Comparison of ENCODE assay signal across 1 cellular context in the genomic region with DNA sequence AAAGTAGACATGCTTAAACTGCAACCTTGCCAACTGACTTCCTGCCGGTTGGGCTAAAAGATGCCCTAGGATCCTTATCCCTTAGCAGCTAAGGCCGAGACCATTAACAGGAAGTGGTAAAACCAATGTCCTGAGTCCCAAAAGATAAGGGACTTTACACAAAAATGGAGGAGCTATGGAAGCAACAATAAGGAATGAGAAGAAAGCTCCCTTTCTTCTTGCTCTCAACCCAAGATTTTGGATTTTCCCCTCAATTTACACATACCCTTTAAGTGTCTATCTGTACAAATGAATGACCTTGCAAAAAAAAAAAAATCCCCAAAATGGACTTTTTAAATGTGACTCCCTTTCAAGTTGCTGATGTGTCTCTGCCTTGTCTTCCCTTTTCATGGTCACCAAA.
A peak's percentile ranks its signal among the peaks of the same experiment; 100 is the strongest.
TF ChIP-seq lines count a peak whose summit lies in the region.

No MANE protein-coding gene starts in this region.

TF ChIP-seq in K562, 482 proteins besides CTCF, POLR2A, EP300 and RAD21 (continued from another document and continues in another):
- TF ChIP-seq, protein P1, sequence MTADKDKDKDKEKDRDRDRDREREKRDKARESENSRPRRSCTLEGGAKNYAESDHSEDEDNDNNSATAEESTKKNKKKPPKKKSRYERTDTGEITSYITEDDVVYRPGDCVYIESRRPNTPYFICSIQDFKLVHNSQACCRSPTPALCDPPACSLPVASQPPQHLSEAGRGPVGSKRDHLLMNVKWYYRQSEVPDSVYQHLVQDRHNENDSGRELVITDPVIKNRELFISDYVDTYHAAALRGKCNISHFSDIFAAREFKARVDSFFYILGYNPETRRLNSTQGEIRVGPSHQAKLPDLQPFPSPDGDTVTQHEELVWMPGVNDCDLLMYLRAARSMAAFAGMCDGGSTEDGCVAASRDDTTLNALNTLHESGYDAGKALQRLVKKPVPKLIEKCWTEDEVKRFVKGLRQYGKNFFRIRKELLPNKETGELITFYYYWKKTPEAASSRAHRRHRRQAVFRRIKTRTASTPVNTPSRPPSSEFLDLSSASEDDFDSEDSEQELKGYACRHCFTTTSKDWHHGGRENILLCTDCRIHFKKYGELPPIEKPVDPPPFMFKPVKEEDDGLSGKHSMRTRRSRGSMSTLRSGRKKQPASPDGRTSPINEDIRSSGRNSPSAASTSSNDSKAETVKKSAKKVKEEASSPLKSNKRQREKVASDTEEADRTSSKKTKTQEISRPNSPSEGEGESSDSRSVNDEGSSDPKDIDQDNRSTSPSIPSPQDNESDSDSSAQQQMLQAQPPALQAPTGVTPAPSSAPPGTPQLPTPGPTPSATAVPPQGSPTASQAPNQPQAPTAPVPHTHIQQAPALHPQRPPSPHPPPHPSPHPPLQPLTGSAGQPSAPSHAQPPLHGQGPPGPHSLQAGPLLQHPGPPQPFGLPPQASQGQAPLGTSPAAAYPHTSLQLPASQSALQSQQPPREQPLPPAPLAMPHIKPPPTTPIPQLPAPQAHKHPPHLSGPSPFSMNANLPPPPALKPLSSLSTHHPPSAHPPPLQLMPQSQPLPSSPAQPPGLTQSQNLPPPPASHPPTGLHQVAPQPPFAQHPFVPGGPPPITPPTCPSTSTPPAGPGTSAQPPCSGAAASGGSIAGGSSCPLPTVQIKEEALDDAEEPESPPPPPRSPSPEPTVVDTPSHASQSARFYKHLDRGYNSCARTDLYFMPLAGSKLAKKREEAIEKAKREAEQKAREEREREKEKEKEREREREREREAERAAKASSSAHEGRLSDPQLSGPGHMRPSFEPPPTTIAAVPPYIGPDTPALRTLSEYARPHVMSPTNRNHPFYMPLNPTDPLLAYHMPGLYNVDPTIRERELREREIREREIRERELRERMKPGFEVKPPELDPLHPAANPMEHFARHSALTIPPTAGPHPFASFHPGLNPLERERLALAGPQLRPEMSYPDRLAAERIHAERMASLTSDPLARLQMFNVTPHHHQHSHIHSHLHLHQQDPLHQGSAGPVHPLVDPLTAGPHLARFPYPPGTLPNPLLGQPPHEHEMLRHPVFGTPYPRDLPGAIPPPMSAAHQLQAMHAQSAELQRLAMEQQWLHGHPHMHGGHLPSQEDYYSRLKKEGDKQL (CRISPR knock-in tag; IDR thresholded peaks at IDR 0.05; ENCODE audit: borderline replicate concordance), result no peak
- TF ChIP-seq, protein P2, sequence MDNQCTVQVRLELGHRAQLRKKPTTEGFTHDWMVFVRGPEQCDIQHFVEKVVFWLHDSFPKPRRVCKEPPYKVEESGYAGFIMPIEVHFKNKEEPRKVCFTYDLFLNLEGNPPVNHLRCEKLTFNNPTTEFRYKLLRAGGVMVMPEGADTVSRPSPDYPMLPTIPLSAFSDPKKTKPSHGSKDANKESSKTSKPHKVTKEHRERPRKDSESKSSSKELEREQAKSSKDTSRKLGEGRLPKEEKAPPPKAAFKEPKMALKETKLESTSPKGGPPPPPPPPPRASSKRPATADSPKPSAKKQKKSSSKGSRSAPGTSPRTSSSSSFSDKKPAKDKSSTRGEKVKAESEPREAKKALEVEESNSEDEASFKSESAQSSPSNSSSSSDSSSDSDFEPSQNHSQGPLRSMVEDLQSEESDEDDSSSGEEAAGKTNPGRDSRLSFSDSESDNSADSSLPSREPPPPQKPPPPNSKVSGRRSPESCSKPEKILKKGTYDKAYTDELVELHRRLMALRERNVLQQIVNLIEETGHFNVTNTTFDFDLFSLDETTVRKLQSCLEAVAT (IDR thresholded peaks at IDR 0.05), result no peak
- TF ChIP-seq ZNF384 (IDR thresholded peaks at IDR 0.05; ENCODE audit: low read depth, low read length) (no peak), YBX1 (IDR thresholded peaks at IDR 0.05) (no peak), ZNF766 (CRISPR knock-in tag; conservative IDR thresholded peaks at IDR 0.05) (0 out of 2 replicates have a peak, but pooled peaks have one; percentile 36), DMBX1 (CRISPR knock-in tag; IDR thresholded peaks at IDR 0.05; ENCODE audit: borderline replicate concordance) (peak; percentile 63), ZNF134 (CRISPR knock-in tag; conservative IDR thresholded peaks at IDR 0.05) (no peak), ZNF79 (CRISPR knock-in tag; IDR thresholded peaks at IDR 0.05; ENCODE audit: low read depth) (no peak), FOXP1 (CRISPR knock-in tag; IDR thresholded peaks at IDR 0.05) (no peak), OTX1 (CRISPR knock-in tag; IDR thresholded peaks at IDR 0.05) (no peak), KDM2B (CRISPR knock-in tag; IDR thresholded peaks at IDR 0.05) (no peak), KDM1A (IDR thresholded peaks at IDR 0.05) (no peak), SRF (CRISPR knock-in tag; IDR thresholded peaks at IDR 0.05) (no peak), MAFG (tag; conservative IDR thresholded peaks at IDR 0.05) (peak; percentile 26), NCOA2 (IDR thresholded peaks at IDR 0.05; ENCODE audit: partially characterized antibody in 2 of 2) (no peak), MCM5 (IDR thresholded peaks at IDR 0.05; ENCODE audit: low read depth) (no peak), PHF21A (IDR thresholded peaks at IDR 0.05; ENCODE audit: borderline replicate concordance, low read depth) (no peak), SMAD1 (IDR thresholded peaks at IDR 0.05; ENCODE audit: low read depth, low read length, partially characterized antibody) (no peak), KLF1 (tag; IDR thresholded peaks at IDR 0.05) (no peak), ETV6 (IDR thresholded peaks at IDR 0.05; ENCODE audit: borderline replicate concordance in 1 of 2, low read depth in 2 of 2, low read length in 1 of 2) (no peak), ETV6 (CRISPR knock-in tag; IDR thresholded peaks at IDR 0.05; ENCODE audit: borderline replicate concordance) (no peak), ZNF175 (CRISPR knock-in tag; IDR thresholded peaks at IDR 0.05; ENCODE audit: low read depth) (peak; percentile 87; the same call in 1 of the 2 replicates)
- TF ChIP-seq, protein P3, sequence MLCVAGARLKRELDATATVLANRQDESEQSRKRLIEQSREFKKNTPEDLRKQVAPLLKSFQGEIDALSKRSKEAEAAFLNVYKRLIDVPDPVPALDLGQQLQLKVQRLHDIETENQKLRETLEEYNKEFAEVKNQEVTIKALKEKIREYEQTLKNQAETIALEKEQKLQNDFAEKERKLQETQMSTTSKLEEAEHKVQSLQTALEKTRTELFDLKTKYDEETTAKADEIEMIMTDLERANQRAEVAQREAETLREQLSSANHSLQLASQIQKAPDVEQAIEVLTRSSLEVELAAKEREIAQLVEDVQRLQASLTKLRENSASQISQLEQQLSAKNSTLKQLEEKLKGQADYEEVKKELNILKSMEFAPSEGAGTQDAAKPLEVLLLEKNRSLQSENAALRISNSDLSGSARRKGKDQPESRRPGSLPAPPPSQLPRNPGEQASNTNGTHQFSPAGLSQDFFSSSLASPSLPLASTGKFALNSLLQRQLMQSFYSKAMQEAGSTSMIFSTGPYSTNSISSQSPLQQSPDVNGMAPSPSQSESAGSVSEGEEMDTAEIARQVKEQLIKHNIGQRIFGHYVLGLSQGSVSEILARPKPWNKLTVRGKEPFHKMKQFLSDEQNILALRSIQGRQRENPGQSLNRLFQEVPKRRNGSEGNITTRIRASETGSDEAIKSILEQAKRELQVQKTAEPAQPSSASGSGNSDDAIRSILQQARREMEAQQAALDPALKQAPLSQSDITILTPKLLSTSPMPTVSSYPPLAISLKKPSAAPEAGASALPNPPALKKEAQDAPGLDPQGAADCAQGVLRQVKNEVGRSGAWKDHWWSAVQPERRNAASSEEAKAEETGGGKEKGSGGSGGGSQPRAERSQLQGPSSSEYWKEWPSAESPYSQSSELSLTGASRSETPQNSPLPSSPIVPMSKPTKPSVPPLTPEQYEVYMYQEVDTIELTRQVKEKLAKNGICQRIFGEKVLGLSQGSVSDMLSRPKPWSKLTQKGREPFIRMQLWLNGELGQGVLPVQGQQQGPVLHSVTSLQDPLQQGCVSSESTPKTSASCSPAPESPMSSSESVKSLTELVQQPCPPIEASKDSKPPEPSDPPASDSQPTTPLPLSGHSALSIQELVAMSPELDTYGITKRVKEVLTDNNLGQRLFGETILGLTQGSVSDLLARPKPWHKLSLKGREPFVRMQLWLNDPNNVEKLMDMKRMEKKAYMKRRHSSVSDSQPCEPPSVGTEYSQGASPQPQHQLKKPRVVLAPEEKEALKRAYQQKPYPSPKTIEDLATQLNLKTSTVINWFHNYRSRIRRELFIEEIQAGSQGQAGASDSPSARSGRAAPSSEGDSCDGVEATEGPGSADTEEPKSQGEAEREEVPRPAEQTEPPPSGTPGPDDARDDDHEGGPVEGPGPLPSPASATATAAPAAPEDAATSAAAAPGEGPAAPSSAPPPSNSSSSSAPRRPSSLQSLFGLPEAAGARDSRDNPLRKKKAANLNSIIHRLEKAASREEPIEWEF (CRISPR knock-in tag; IDR thresholded peaks at IDR 0.05), result no peak
- TF ChIP-seq, protein P4, sequence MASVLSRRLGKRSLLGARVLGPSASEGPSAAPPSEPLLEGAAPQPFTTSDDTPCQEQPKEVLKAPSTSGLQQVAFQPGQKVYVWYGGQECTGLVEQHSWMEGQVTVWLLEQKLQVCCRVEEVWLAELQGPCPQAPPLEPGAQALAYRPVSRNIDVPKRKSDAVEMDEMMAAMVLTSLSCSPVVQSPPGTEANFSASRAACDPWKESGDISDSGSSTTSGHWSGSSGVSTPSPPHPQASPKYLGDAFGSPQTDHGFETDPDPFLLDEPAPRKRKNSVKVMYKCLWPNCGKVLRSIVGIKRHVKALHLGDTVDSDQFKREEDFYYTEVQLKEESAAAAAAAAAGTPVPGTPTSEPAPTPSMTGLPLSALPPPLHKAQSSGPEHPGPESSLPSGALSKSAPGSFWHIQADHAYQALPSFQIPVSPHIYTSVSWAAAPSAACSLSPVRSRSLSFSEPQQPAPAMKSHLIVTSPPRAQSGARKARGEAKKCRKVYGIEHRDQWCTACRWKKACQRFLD (CRISPR knock-in tag; IDR thresholded peaks at IDR 0.05), result peak; percentile 59; the same call in 1 of the 2 replicates
- TF ChIP-seq, protein P5, sequence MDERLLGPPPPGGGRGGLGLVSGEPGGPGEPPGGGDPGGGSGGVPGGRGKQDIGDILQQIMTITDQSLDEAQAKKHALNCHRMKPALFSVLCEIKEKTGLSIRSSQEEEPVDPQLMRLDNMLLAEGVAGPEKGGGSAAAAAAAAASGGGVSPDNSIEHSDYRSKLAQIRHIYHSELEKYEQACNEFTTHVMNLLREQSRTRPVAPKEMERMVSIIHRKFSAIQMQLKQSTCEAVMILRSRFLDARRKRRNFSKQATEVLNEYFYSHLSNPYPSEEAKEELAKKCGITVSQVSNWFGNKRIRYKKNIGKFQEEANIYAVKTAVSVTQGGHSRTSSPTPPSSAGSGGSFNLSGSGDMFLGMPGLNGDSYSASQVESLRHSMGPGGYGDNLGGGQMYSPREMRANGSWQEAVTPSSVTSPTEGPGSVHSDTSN (CRISPR knock-in tag; IDR thresholded peaks at IDR 0.05; ENCODE audit: low read depth), result no peak
- TF ChIP-seq, protein P5 (tag; conservative IDR thresholded peaks at IDR 0.05; ENCODE audit: low read depth), result no peak
- TF ChIP-seq, protein P6, sequence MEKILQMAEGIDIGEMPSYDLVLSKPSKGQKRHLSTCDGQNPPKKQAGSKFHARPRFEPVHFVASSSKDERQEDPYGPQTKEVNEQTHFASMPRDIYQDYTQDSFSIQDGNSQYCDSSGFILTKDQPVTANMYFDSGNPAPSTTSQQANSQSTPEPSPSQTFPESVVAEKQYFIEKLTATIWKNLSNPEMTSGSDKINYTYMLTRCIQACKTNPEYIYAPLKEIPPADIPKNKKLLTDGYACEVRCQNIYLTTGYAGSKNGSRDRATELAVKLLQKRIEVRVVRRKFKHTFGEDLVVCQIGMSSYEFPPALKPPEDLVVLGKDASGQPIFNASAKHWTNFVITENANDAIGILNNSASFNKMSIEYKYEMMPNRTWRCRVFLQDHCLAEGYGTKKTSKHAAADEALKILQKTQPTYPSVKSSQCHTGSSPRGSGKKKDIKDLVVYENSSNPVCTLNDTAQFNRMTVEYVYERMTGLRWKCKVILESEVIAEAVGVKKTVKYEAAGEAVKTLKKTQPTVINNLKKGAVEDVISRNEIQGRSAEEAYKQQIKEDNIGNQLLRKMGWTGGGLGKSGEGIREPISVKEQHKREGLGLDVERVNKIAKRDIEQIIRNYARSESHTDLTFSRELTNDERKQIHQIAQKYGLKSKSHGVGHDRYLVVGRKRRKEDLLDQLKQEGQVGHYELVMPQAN (IDR thresholded peaks at IDR 0.05; ENCODE audit: borderline replicate concordance), result no peak
- TF ChIP-seq, protein P7, sequence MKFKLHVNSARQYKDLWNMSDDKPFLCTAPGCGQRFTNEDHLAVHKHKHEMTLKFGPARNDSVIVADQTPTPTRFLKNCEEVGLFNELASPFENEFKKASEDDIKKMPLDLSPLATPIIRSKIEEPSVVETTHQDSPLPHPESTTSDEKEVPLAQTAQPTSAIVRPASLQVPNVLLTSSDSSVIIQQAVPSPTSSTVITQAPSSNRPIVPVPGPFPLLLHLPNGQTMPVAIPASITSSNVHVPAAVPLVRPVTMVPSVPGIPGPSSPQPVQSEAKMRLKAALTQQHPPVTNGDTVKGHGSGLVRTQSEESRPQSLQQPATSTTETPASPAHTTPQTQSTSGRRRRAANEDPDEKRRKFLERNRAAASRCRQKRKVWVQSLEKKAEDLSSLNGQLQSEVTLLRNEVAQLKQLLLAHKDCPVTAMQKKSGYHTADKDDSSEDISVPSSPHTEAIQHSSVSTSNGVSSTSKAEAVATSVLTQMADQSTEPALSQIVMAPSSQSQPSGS (CRISPR knock-in tag; IDR thresholded peaks at IDR 0.05), result no peak
- TF ChIP-seq, protein P8, sequence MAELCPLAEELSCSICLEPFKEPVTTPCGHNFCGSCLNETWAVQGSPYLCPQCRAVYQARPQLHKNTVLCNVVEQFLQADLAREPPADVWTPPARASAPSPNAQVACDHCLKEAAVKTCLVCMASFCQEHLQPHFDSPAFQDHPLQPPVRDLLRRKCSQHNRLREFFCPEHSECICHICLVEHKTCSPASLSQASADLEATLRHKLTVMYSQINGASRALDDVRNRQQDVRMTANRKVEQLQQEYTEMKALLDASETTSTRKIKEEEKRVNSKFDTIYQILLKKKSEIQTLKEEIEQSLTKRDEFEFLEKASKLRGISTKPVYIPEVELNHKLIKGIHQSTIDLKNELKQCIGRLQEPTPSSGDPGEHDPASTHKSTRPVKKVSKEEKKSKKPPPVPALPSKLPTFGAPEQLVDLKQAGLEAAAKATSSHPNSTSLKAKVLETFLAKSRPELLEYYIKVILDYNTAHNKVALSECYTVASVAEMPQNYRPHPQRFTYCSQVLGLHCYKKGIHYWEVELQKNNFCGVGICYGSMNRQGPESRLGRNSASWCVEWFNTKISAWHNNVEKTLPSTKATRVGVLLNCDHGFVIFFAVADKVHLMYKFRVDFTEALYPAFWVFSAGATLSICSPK (IDR thresholded peaks at IDR 0.05; ENCODE audit: borderline replicate concordance), result no peak
